In the genomic region with DNA sequence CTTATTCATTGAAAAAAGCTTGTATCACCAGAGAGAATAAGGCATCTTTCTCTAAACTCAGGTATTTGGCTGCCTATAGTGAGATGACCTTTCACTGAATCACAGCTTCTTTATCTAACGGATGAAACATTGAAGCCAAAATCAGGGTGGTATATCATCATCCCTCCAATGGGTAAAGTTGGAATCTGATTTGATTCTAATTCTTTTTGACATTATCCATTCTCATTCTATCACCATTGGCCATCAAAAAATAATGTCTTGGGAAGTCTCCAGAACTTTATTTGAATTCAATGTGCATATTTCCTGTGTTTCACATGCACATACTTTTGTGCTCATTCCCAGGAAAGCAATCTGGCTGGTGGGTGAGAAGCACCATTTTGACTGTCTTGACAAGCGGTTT, we compare ENCODE assay signal across 31 cellular contexts.
"Had no signal": no experiment of that assay in that cellular context is flagged by ENCODE, and none has a peak within 500 bp of the region (broad histone marks: within the 10 kb centered on the region; RNA-seq: fewer than 3 reads in every experiment).

No MANE protein-coding gene starts in this region.

- H3K4me1 ChIP-seq: adrenal gland, ascending aorta, body of pancreas, breast epithelium had no signal

- H3K4me3 ChIP-seq: adrenal gland, ascending aorta, body of pancreas, breast epithelium, cardiac muscle cell had no signal

- H3K36me3 ChIP-seq: adrenal gland, ascending aorta, breast epithelium, cardiac muscle cell had no signal

- H3K27me3 ChIP-seq: adrenal gland, ascending aorta, body of pancreas, breast epithelium, cardiac muscle cell had no signal

- ATAC-seq: activated naive CD4-positive, alpha-beta T cell treated with anti-CD3 and anti-CD28 coated beads, Interleukin-2, amount 50 U/mL, for 72 hours; activated naive CD8-positive, alpha-beta T cell treated with anti-CD3 and anti-CD28 coated beads, Interleukin-2, amount 50 U/mL, for 24 hours; activated T-cell treated with anti-CD3 and anti-CD28 coated beads, Interleukin-2, amount 50 U/mL, for 4 hours; activated T-cell treated with anti-CD3 and anti-CD28 coated beads, Interleukin-2, amount 50 U/mL, for 72 hours; activated T-helper 17 cell treated with anti-CD3 and anti-CD28 coated beads, Interleukin-2, amount 50 U/mL, for 72 hours; body of pancreas had no signal

- H3K27ac ChIP-seq: adrenal gland, ascending aorta, body of pancreas, breast epithelium, cardiac muscle cell had no signal

- DNase-seq: activated effector memory CD4-positive, alpha-beta T cell treated with anti-CD3 and anti-CD28 coated beads, Interleukin-2, amount 50 U/mL, for 16 hours; activated effector memory CD4-positive, alpha-beta T cell treated with Interleukin-2 at 50 U/mL for 16 hours; activated gamma-delta T cell; activated gamma-delta T cell treated with Interleukin-2 at 50 U/mL for 16 hours; activated naive CD4-positive, alpha-beta T cell; activated naive CD4-positive, alpha-beta T cell treated with anti-CD3 and anti-CD28 coated beads for 36 hours; activated naive CD4-positive, alpha-beta T cell treated with anti-CD3 and anti-CD28 coated beads, Interleukin-2, amount 10 ng/mL, durations not matched to agents 7 days and 5 days; activated naive CD4-positive, alpha-beta T cell treated with anti-CD3 and anti-CD28 coated beads, Interleukin-2, amount 50 U/mL, for 16 hours; activated naive CD4-positive, alpha-beta T cell treated with Interleukin-2 at 50 U/mL for 16 hours; activated naive CD8-positive, alpha-beta T cell treated with anti-CD3 and anti-CD28 coated beads for 36 hours; activated naive CD8-positive, alpha-beta T cell treated with anti-CD3 and anti-CD28 coated beads, Interleukin-2, amount 10 ng/mL, durations not matched to agents 7 days and 5 days; activated naive CD8-positive, alpha-beta T cell treated with anti-CD3 and anti-CD28 coated beads, Interleukin-2, amount 50 U/mL, for 24 hours; activated T-cell treated with anti-CD3 and anti-CD28 coated beads, Interleukin-2, amount 50 U/mL, for 1 hour; activated T-cell treated with anti-CD3 and anti-CD28 coated beads, Interleukin-2, amount 50 U/mL, for 24 hours; activated T-cell treated with anti-CD3 and anti-CD28 coated beads, Interleukin-2, amount 50 U/mL, for 4 hours; activated T-cell treated with anti-CD3 and anti-CD28 coated beads, Interleukin-2, amount 50 U/mL, for 48 hours; activated T-cell treated with anti-CD3 and anti-CD28 coated beads, Interleukin-2, amount 50 U/mL, for 72 hours; adrenal gland; amniotic stem cell; amygdala; anterior cingulate cortex; aorta; body of pancreas; caudate nucleus; central memory CD4-positive, alpha-beta T cell; cerebellar nuclear complex had no signal

- H3K9me3 ChIP-seq: adrenal gland, ascending aorta had no signal
